8 cellular contexts compared by ENCODE assay signal in genomic region chr10:121926669-121927360, GRCh38. TPM values are rescaled to one million over a fixed set of nuclear protein-coding genes. Genes with fewer than 3 reads are reported as not detected.
DNase-seq lines count a peak whose midpoint lies in the region; ATAC-seq and TF ChIP-seq lines count a peak whose summit lies in the region.

No MANE protein-coding gene starts in this region.

- H3K4me3 ChIP-seq in heart right ventricle (peak overlapping the region; percentile 90 to 100 (median 97)), Peyer's patch (peak overlapping the region; percentile 78 to 100 (median 96))

- no peak for TF ChIP-seq CTCF in heart right ventricle (IDR thresholded peaks at IDR 0.05)
- no peak for TF ChIP-seq CTCF in Peyer's patch (IDR thresholded peaks at IDR 0.05)

- H3K27ac ChIP-seq in heart right ventricle (peak overlapping the region; percentile 97 to 100 (median 99)), Peyer's patch (peak overlapping the region; percentile 86 to 99 (median 97))

- WGBS in heart right ventricle, 2 donors: 1% methylated on average over 20 of the region's 20 CpGs

- H3K36me3 ChIP-seq in heart right ventricle (peaks cover 0 to 22% (median 0%) of the 10 kb centered on the region in 9 donors), Peyer's patch (peaks cover 0 to 15% (median 0%) of the 10 kb centered on the region in 3 donors)

- ATAC-seq in heart right ventricle (peak in 1 of 8 donors; percentile 3), left cardiac atrium (no peak), HG02840 (IDR thresholded peaks at IDR 0.05; ENCODE audit: low FRiP score, unreplicated experiment) (peak; percentile 25), GM21737 (IDR thresholded peaks at IDR 0.05; ENCODE audit: unreplicated experiment) (no peak)

- no peaks in the 10 kb centered on the region for H3K27me3 ChIP-seq in heart right ventricle
- H3K27me3 ChIP-seq in Peyer's patch: no peaks in the 10 kb centered on the region

- intact Hi-C loops in heart right ventricle (cut with DNase I) (loop anchor here in 7 of 10 donors (2.0 to 10.0 kb wide), 7 partner anchors 45 to 188 kb away; partner anchors contain the start of gene NSMCE4A (in 2 of the 7)), left cardiac atrium (cut with DNase I) (no loop called here)

- H3K9me3 ChIP-seq in heart right ventricle (no peaks in the 10 kb centered on the region), Peyer's patch (no peaks in the 10 kb centered on the region)

- DNase-seq in heart right ventricle: no peak
- no peak for DNase-seq in left cardiac atrium
- DNase-seq in Peyer's patch: no peak
- peak; percentile 26 to 30 for DNase-seq in dermis microvascular lymphatic vessel endothelial cell (ENCODE audit: low read depth in 2 of 2)
- peak; percentile 3 for DNase-seq in middle frontal gyrus (ENCODE audit: extremely low spot score, low spot score)
- DNase-seq in 8988T: no peak

- peaks cover 0 to 52% (median 34%) of the 10 kb centered on the region in 9 donors for H3K4me1 ChIP-seq in heart right ventricle
- peaks cover 0 to 28% (median 0%) of the 10 kb centered on the region in 4 donors for H3K4me1 ChIP-seq in Peyer's patch

- no peak for TF ChIP-seq POLR2A in Peyer's patch (IDR thresholded peaks at IDR 0.05)

RNA-seq across cellular contexts. Expression of gene ATE1, which starts 1.0 kb away (rescaled TPM):
- total RNA-seq in heart right ventricle: 10 to 100 TPM; 36.1 to 57.7 (median 43.2) TPM
- polyA plus RNA-seq in heart right ventricle: 1 to 10 TPM; 4.5 to 6.9 TPM
- total RNA-seq in left cardiac atrium: 10 to 100 TPM; 37.8 to 47.7 TPM
- total RNA-seq in Peyer's patch: 10 to 100 TPM; 31.4 to 47.9 (median 38.3) TPM
- 31.1 and 32.0 TPM in 2 replicates for total RNA-seq in dermis microvascular lymphatic vessel endothelial cell

RNA-seq across cellular contexts. Expression of gene NSMCE4A, which starts 48.2 kb away (rescaled TPM):
- 10 to 100 TPM; 18.2 to 35.4 (median 24.4) TPM for total RNA-seq in heart right ventricle
- 10 to 100 TPM; 25.8 to 58.5 TPM for polyA plus RNA-seq in heart right ventricle
- 10 to 100 TPM; 31.4 to 35.8 TPM for total RNA-seq in left cardiac atrium
- 100 to 1,000 TPM in 2 of 4 donors, 10 to 100 TPM in 2; 59.9 to 175 (median 114) TPM for total RNA-seq in Peyer's patch
- 39.8 and 44.3 TPM in 2 replicates for total RNA-seq in dermis microvascular lymphatic vessel endothelial cell

Comparison
In these comparisons a context has a peak if more than half of its experiments do, and no peak if none do; other contexts are left out.
1. intact Hi-C loops: an anchor here in heart right ventricle (2.0 to 10.0 kb wide); none called in left cardiac atrium.
2. DNase-seq: peak in dermis microvascular lymphatic vessel endothelial cell (2 of 2) and middle frontal gyrus (single experiment); none in heart right ventricle (0 of 2), left cardiac atrium (single experiment), Peyer's patch (0 of 3) and 8988T (single experiment).